In the genomic region with DNA sequence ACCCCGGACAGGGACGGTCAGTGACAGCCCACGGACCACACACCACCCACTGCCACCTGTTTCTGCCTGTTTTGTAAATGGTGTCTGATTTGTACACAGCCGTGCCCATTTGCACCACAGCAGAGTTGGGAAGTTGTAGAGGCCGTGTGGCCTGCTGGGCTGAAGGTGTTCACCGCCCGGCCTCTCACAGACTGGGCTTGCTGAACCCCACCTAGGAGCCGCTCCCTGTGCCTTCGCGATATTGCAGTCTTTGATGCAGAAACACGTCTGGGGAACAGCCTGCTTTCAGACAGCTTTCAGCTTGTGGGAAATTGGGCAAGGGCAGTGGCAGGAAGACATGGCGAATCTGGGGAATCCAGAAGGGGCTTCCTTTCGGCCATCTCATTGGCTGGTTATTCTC, we compare ENCODE assay signal across 18 cellular contexts.
"Had no signal": no experiment of that assay in that cellular context is flagged by ENCODE, and none has a peak within 500 bp of the region (broad histone marks: within the 10 kb centered on the region; RNA-seq: fewer than 3 reads in every experiment).

No MANE protein-coding gene starts in this region.

- H3K9me3 Mint-ChIP-seq: activated CD4-positive, alpha-beta T cell treated with anti-CD3 and anti-CD28 coated beads, Interleukin-2, amount 10 ng/mL, durations not matched to agents 24 days and 14 days; activated naive CD4-positive, alpha-beta T cell treated with anti-CD3 and anti-CD28 coated beads, Interleukin-2, amount 10 ng/mL, durations not matched to agents 7 days and 5 days; activated T-cell treated with anti-CD3 and anti-CD28 coated beads, Interleukin-2, amount 50 U/mL, for 4 hours; effector memory CD8-positive, alpha-beta T cell; neural crest cell; stimulated activated memory B cell treated with anti-CD40 and anti-IgM and Interleukin-4, amounts not matched to agents 10 μg/mL and 1 μg/mL and 100 μg/mL, for 72 hours; T-cell had no signal

- H3K9me3 ChIP-seq: ovary, sigmoid colon, thoracic aorta had no signal

- H3K36me3 Mint-ChIP-seq: mesothelial cell of epicardium; stimulated activated memory B cell treated with anti-CD40 and anti-IgM and Interleukin-4, amounts not matched to agents 10 μg/mL and 1 μg/mL and 100 μg/mL, for 72 hours; T-cell had no signal

- H3K27me3 ChIP-seq: hepatocyte, ovary, sigmoid colon had no signal

- ATAC-seq: activated CD8-positive, alpha-beta T cell treated with anti-CD3 and anti-CD28 coated beads, Interleukin-2, amount 10 ng/mL, durations not matched to agents 7 days and 5 days; activated T-cell treated with anti-CD3 and anti-CD28 coated beads, Interleukin-2, amount 50 U/mL, for 4 hours; effector memory CD8-positive, alpha-beta T cell; stimulated activated memory B cell treated with anti-CD40 and anti-IgM and Interleukin-4, amounts not matched to agents 10 μg/mL and 1 μg/mL and 100 μg/mL, for 72 hours; T-cell had no signal

- H3K36me3 ChIP-seq: ovary, sigmoid colon, thoracic aorta had no signal

- H3K4me3 Mint-ChIP-seq: activated CD4-positive, alpha-beta T cell treated with anti-CD3 and anti-CD28 coated beads, Interleukin-2, amount 10 ng/mL, durations not matched to agents 24 days and 14 days; activated CD8-positive, alpha-beta T cell treated with anti-CD3 and anti-CD28 coated beads, Interleukin-2, amount 10 ng/mL, durations not matched to agents 7 days and 5 days; activated naive CD4-positive, alpha-beta T cell treated with anti-CD3 and anti-CD28 coated beads, Interleukin-2, amount 10 ng/mL, durations not matched to agents 7 days and 5 days; activated T-cell treated with anti-CD3 and anti-CD28 coated beads, Interleukin-2, amount 50 U/mL, for 4 hours; effector memory CD8-positive, alpha-beta T cell; mesothelial cell of epicardium; neural crest cell; stimulated activated memory B cell treated with anti-CD40 and anti-IgM and Interleukin-4, amounts not matched to agents 10 μg/mL and 1 μg/mL and 100 μg/mL, for 72 hours; T-cell had no signal

- H3K4me3 ChIP-seq: hepatocyte, lung, ovary, sigmoid colon, thoracic aorta had no signal

- DNase-seq: activated CD4-positive, alpha-beta T cell treated with anti-CD3 and anti-CD28 coated beads, Interleukin-2, amount 10 ng/mL, durations not matched to agents 24 days and 14 days; activated CD4-positive, CD25-positive, alpha-beta regulatory T cell; activated CD8-positive, alpha-beta T cell treated with anti-CD3 and anti-CD28 coated beads, Interleukin-2, amount 10 ng/mL, durations not matched to agents 7 days and 5 days; activated effector memory CD4-positive, alpha-beta T cell treated with Interleukin-2 at 50 U/mL for 16 hours; activated naive CD4-positive, alpha-beta T cell treated with anti-CD3 and anti-CD28 coated beads, Interleukin-2, amount 10 ng/mL, durations not matched to agents 7 days and 5 days; activated T-cell treated with anti-CD3 and anti-CD28 coated beads, Interleukin-2, amount 50 U/mL, for 4 hours; dermis blood vessel endothelial cell; effector memory CD8-positive, alpha-beta T cell; ovary; sigmoid colon; stimulated activated CD4-positive, alpha-beta T cell treated with anti-CD3 and anti-CD28 coated beads, Interleukin-4, amount 100 ng/mL, for 4 hours; T-cell had no signal

- H3K27ac Mint-ChIP-seq: activated CD4-positive, alpha-beta T cell treated with anti-CD3 and anti-CD28 coated beads, Interleukin-2, amount 10 ng/mL, durations not matched to agents 24 days and 14 days; activated naive CD4-positive, alpha-beta T cell treated with anti-CD3 and anti-CD28 coated beads, Interleukin-2, amount 10 ng/mL, durations not matched to agents 7 days and 5 days; mesothelial cell of epicardium; stimulated activated memory B cell treated with anti-CD40 and anti-IgM and Interleukin-4, amounts not matched to agents 10 μg/mL and 1 μg/mL and 100 μg/mL, for 72 hours; T-cell had no signal

- H3K27me3 Mint-ChIP-seq: activated CD4-positive, alpha-beta T cell treated with anti-CD3 and anti-CD28 coated beads, Interleukin-2, amount 10 ng/mL, durations not matched to agents 24 days and 14 days; activated naive CD4-positive, alpha-beta T cell treated with anti-CD3 and anti-CD28 coated beads, Interleukin-2, amount 10 ng/mL, durations not matched to agents 7 days and 5 days; effector memory CD8-positive, alpha-beta T cell; stimulated activated memory B cell treated with anti-CD40 and anti-IgM and Interleukin-4, amounts not matched to agents 10 μg/mL and 1 μg/mL and 100 μg/mL, for 72 hours; T-cell had no signal

- H3K27ac ChIP-seq: ovary, sigmoid colon, thoracic aorta had no signal
